Comparison of ENCODE assay signal across 21 cellular contexts in genomic region chr20:5349448-5349847, GRCh38. TPM values are rescaled to one million over a fixed set of nuclear protein-coding genes. Genes with fewer than 3 reads are reported as not detected.
DNase-seq lines count a peak whose midpoint lies in the region; ATAC-seq, FAIRE-seq and TF ChIP-seq lines count a peak whose summit lies in the region.
"Had no signal": no experiment of that assay in that cellular context is flagged by ENCODE, and none has a peak within 500 bp of the region (broad histone marks: within the 10 kb centered on the region; RNA-seq: fewer than 3 reads in every experiment).

No MANE protein-coding gene starts in this region.

- no peak for FAIRE-seq in HTR-8/SVneo (lab: Jason Lieb, UNC)
- FAIRE-seq: G401.6, HepG2 had no signal

- peak; percentile 28 for DNase-seq in EH (ENCODE audit: low read depth)
- peak; percentile 61 for DNase-seq in LHCN-M2 (ENCODE audit: low read depth)
- DNase-seq in choroid plexus epithelial cell (ENCODE audit: low read depth): peak; percentile 16
- peak; percentile 55 for DNase-seq in kidney tubule cell (ENCODE audit: low spot score)
- no peak for DNase-seq in HTR-8/SVneo (ENCODE audit: insufficient read length, low spot score)
- no peak for DNase-seq in iPS-NIHi7 (ENCODE audit: extremely low spot score)
- DNase-seq: ACHN, AML-193, DMS53, GOT3, NCI-H1105, NCI-H1694, NCI-H2107, NCI-H226, NCI-H524 treated with DMSO at 0.1 percent for 48 hours, Right ventricle myocardium superior, SK-N-SH had no signal

- H3K4me3 ChIP-seq in choroid plexus epithelial cell (ENCODE audit: low read depth, low read length): no peak overlapping the region

- ATAC-seq in GM21737 (IDR thresholded peaks at IDR 0.05; ENCODE audit: unreplicated experiment): no peak
- ATAC-seq: HepG2, Panc1 had no signal

- no peak for TF ChIP-seq CTCF in choroid plexus epithelial cell (conservative IDR thresholded peaks at IDR 0.05; ENCODE audit: low read depth, low read length)

RNA-seq across cellular contexts. Expression of gene PROKR2, which starts 32.7 kb away (rescaled TPM):
- not detected in 2 replicates for total RNA-seq in LHCN-M2 (2014; rRNA removed)
- polyA plus RNA-seq in LHCN-M2 (2012): not detected
- total RNA-seq: HepG2, Right ventricle myocardium superior had no signal
- polyA plus RNA-seq: HepG2 had no signal

Comparison
In these comparisons a context has a peak if more than half of its experiments do, and no peak if none do; other contexts are left out.
1. DNase-seq: peak in EH (single experiment), LHCN-M2 (single experiment), choroid plexus epithelial cell (single experiment) and kidney tubule cell (single experiment); none in HTR-8/SVneo (single experiment) and iPS-NIHi7 (single experiment).